In the genomic region with DNA sequence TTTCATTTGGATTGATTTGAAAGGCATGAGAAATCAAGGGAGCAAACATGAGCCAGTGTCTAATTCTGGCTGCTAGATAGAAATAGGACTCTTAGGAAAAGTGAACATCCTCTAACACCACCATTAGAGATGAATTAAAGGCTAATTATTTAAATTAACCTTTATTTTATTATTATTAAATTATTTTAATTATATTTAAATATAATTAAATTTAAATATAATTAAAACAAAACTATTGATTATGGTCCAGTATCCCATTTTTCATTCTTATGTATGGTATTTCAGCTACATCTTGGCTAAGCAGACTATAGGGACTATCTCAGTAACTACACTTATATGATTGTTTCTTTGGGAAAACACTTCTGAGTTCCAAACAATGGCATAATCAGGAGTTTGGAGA, we compare ENCODE assay signal across 26 cellular contexts.
"Had no signal": no experiment of that assay in that cellular context is flagged by ENCODE, and none has a peak within 500 bp of the region (broad histone marks: within the 10 kb centered on the region; RNA-seq: fewer than 3 reads in every experiment).

No MANE protein-coding gene starts in this region.

- H3K4me3 Mint-ChIP-seq: dendritic cell treated with granulocyte-macrophage colony-stimulating factor and Interleukin-4, amounts not matched to agents 40 ng/mL and 50 ng/mL, for 4 days; effector memory CD8-positive, alpha-beta T cell; endodermal cell had no signal

- FAIRE-seq: colon, endometrium, endothelial cell of umbilical vein, frontal cortex had no signal

- H3K9me3 Mint-ChIP-seq: endodermal cell had no signal

- ATAC-seq: effector memory CD8-positive, alpha-beta T cell; esophagus mucosa; foreskin keratinocyte; gastrocnemius medialis; gastroesophageal sphincter; heart left ventricle; heart right ventricle had no signal

- H3K27ac Mint-ChIP-seq: dendritic cell treated with granulocyte-macrophage colony-stimulating factor and Interleukin-4, amounts not matched to agents 40 ng/mL and 50 ng/mL, for 4 days; effector memory CD8-positive, alpha-beta T cell; endodermal cell had no signal

- H3K4me1 Mint-ChIP-seq: endodermal cell had no signal

- DNase-seq: colonic mucosa; cortex of kidney; dermis blood vessel endothelial cell; dorsolateral prefrontal cortex; effector CD4-positive, alpha-beta T cell; effector CD8-positive, alpha-beta T cell; effector memory CD4-positive, alpha-beta T cell; effector memory CD8-positive, alpha-beta T cell; endodermal cell; erythroblast; esophagus squamous epithelium; foreskin fibroblast; foreskin keratinocyte; foreskin melanocyte; gastrocnemius medialis; glutamatergic neuron; head of caudate nucleus; heart left ventricle; heart right ventricle had no signal

- H3K27me3 Mint-ChIP-seq: dendritic cell treated with granulocyte-macrophage colony-stimulating factor and Interleukin-4, amounts not matched to agents 40 ng/mL and 50 ng/mL, for 4 days; effector memory CD8-positive, alpha-beta T cell had no signal
